25 cellular contexts compared by ENCODE assay signal in the genomic region with DNA sequence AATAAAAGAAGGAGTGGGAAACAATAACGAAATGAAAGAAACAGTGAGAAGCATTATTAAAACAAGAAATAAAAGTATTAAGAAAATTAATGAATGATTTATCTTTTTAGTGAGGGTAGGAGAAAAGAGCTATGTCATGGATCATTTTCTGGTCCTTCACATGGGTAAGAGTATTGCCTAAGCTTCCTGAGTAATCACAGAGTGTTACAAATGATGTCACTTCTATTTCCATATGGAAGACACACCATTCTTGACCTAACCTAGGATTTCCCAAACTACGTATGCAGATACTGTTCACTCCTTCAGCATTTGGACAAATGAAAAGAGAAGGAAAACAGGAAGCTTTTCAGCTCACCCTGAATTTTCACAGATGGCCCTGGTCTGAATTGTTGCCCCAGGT. TPM values are rescaled to one million over a fixed set of nuclear protein-coding genes. Genes with fewer than 3 reads are reported as not detected.
"Had no signal": no experiment of that assay in that cellular context is flagged by ENCODE, and none has a peak within 500 bp of the region (broad histone marks: within the 10 kb centered on the region; RNA-seq: fewer than 3 reads in every experiment).

No MANE protein-coding gene starts in this region.

- H3K27me3 ChIP-seq: ascending aorta, brain microvascular endothelial cell, gastroesophageal sphincter, ovary, thyroid gland had no signal

- H3K36me3 ChIP-seq: ascending aorta, brain microvascular endothelial cell, esophagus squamous epithelium, gastroesophageal sphincter, neutrophil, ovary, prostate gland, right atrium auricular region, thyroid gland, upper lobe of right lung had no signal

- H3K27ac ChIP-seq: ascending aorta, brain microvascular endothelial cell, coronary artery, esophagus squamous epithelium, gastroesophageal sphincter, neutrophil, ovary, prostate gland, right atrium auricular region, skin epidermis, thyroid gland, upper lobe of right lung had no signal

- FAIRE-seq: islet of Langerhans had no signal

- ATAC-seq: activated CD4-positive, alpha-beta T cell treated with anti-CD3 and anti-CD28 coated beads for 36 hours; activated T-helper 17 cell treated with anti-CD3 and anti-CD28 coated beads, Interleukin-2, amount 50 U/mL, for 72 hours; gastroesophageal sphincter; left ventricle myocardium superior; upper lobe of right lung; WTC11 had no signal

- H3K4me1 ChIP-seq: prostate gland had no signal

- H3K9me3 ChIP-seq: ascending aorta, esophagus squamous epithelium, gastroesophageal sphincter, neutrophil, ovary, prostate gland, right atrium auricular region, thyroid gland, upper lobe of right lung had no signal

- H3K4me3 ChIP-seq: ascending aorta, coronary artery, esophagus squamous epithelium, gastroesophageal sphincter, ovary, prostate gland, right atrium auricular region, skin epidermis, thyroid gland, upper lobe of right lung had no signal

- DNase-seq: activated CD4-positive, alpha-beta T cell treated with anti-CD3 and anti-CD28 coated beads for 36 hours; activated CD4-positive, alpha-beta T cell treated with anti-CD3 and anti-CD28 coated beads, Interleukin-2, amount 50 U/mL, for 4 hours; activated CD8-positive, alpha-beta memory T cell treated with anti-CD3 and anti-CD28 coated beads for 24 hours; activated CD8-positive, alpha-beta memory T cell treated with anti-CD3 and anti-CD28 coated beads, Interleukin-2, amount 50 U/mL, for 4 hours; activated T-cell treated with anti-CD3 and anti-CD28 coated beads, Interleukin-2, amount 50 U/mL, for 24 hours; brain microvascular endothelial cell; esophagus squamous epithelium; head of caudate nucleus; left ventricle myocardium superior; ovary; stimulated activated CD4-positive, alpha-beta T cell treated with anti-CD3 and anti-CD28 coated beads, Interleukin-1b, Interleukin-23, amount 100 ng/mL, for 48 hours; substantia nigra; T-helper 9 cell; thyroid gland; upper lobe of right lung had no signal

RNA-seq across cellular contexts. Expression of a gene that starts 3.3 kb away (rescaled TPM):
- total RNA-seq: ascending aorta had no signal
